ENCODE assay signal across 26 cellular contexts in genomic region chr13:105262579-105262978, GRCh38.
"Had no signal": no experiment of that assay in that cellular context is flagged by ENCODE, and none has a peak within 500 bp of the region (broad histone marks: within the 10 kb centered on the region; RNA-seq: fewer than 3 reads in every experiment).

No MANE protein-coding gene starts in this region.

- ATAC-seq: naive thymus-derived CD8-positive, alpha-beta T cell; natural killer cell treated with Interleukin-12 subunit alpha and Interleukin-12 subunit beta and Interleukin-15 and Interleukin-18, amount 100 ng/mL, for 72 hours; pancreas; right cardiac atrium; right lobe of liver; stimulated activated effector memory CD8-positive, alpha-beta T cell treated with anti-CD3 and anti-CD28 coated beads, Interleukin-12 subunit alpha, Interleukin-12 subunit beta, amount 100 ng/mL, for 72 hours; stimulated activated naive B cell treated with anti-CD40 and anti-IgM and Interleukin-4, amounts not matched to agents 10 μg/mL and 1 μg/mL and 100 μg/mL, for 72 hours had no signal

- H3K9me3 ChIP-seq: neutrophil, pancreas, prostate gland, right lobe of liver, sigmoid colon, stomach, thoracic aorta, thyroid gland, tibial nerve, upper lobe of left lung, vagina had no signal

- DNase-seq: naive thymus-derived CD8-positive, alpha-beta T cell; nephron progenitor cell; nucleus accumbens; pancreas; right cardiac atrium; right lobe of liver; sigmoid colon; small intestine; stimulated activated CD4-positive, alpha-beta T cell treated with anti-CD3 and anti-CD28 coated beads, Interleukin-15, amount 100 ng/mL, for 24 hours; stimulated activated CD4-positive, alpha-beta T cell treated with anti-CD3 and anti-CD28 coated beads, Interleukin-2, amount 100 ng/mL, for 24 hours; stimulated activated CD4-positive, alpha-beta T cell treated with anti-CD3 and anti-CD28 coated beads, Interleukin-2, amount 100 ng/mL, for 48 hours; stimulated activated CD4-positive, alpha-beta T cell treated with anti-CD3 and anti-CD28 coated beads, Interleukin-4, amount 100 ng/mL, for 24 hours; stimulated activated naive B cell treated with anti-CD40 and anti-IgM and Interleukin-4, amounts not matched to agents 10 μg/mL and 1 μg/mL and 100 μg/mL, for 72 hours; stimulated activated naive CD4-positive, alpha-beta T cell treated with Interleukin-2 at 50 U/mL for 16 hours; stomach; thyroid gland; trophoblast cell; upper lobe of left lung had no signal

- H3K4me3 ChIP-seq: pancreas, prostate gland, right lobe of liver, sigmoid colon, stomach, thoracic aorta, thyroid gland, tibial nerve, upper lobe of left lung, vagina had no signal

- H3K4me1 ChIP-seq: pancreas, prostate gland, right lobe of liver, sigmoid colon, stomach, thyroid gland, tibial nerve, upper lobe of left lung, vagina had no signal

- H3K36me3 ChIP-seq: neutrophil, pancreas, prostate gland, right lobe of liver, sigmoid colon, stomach, thoracic aorta, thyroid gland, tibial nerve, upper lobe of left lung, vagina had no signal

- H3K27ac ChIP-seq: neutrophil, pancreas, prostate gland, right lobe of liver, sigmoid colon, stomach, thoracic aorta, thyroid gland, tibial nerve, upper lobe of left lung, vagina had no signal

- FAIRE-seq: pancreas, urothelium cell line had no signal

- H3K27me3 ChIP-seq: neutrophil, pancreas, right lobe of liver, sigmoid colon, stomach, thyroid gland, tibial nerve, upper lobe of left lung, vagina had no signal
